ENCODE assay signal across 15 cellular contexts in genomic region chr2:18752667-18753422, GRCh38.
A peak's percentile ranks its signal among the peaks of the same experiment; 100 is the strongest.
DNase-seq lines count a peak whose midpoint lies in the region; ATAC-seq and TF ChIP-seq lines count a peak whose summit lies in the region.
"Had no signal": no experiment of that assay in that cellular context is flagged by ENCODE, and none has a peak within 500 bp of the region (broad histone marks: within the 10 kb centered on the region; RNA-seq: fewer than 3 reads in every experiment).

No MANE protein-coding gene starts in this region.

- H2AK5ac ChIP-seq in trophoblast cell (ENCODE audit: low read length), result no peak overlapping the region

- no peak overlapping the region for H3K4me3 ChIP-seq in epithelial cell of esophagus (ENCODE audit: low read length)
- H3K4me3 ChIP-seq in coronary artery, result no peak overlapping the region
- H3K4me3 ChIP-seq in psoas muscle, result no peak overlapping the region
- H3K4me3 ChIP-seq in trophoblast cell (ENCODE audit: low read depth, low read length), result no peak overlapping the region
- H3K4me3 ChIP-seq: esophagus squamous epithelium had no signal

- no peak overlapping the region for H3K9ac ChIP-seq in trophoblast cell (ENCODE audit: low read length)

- H3K23ac ChIP-seq in trophoblast cell (ENCODE audit: low read length), result no peak overlapping the region

- H3K4me2 ChIP-seq in trophoblast cell (ENCODE audit: low read length), result no peak overlapping the region

- H3K9me3 ChIP-seq in psoas muscle (no peaks in the 10 kb centered on the region), trophoblast cell (ENCODE audit: insufficient read depth, low read depth, low read length) (no peaks in the 10 kb centered on the region)
- H3K9me3 ChIP-seq: esophagus squamous epithelium had no signal

- no peaks in the 10 kb centered on the region for H3K36me3 ChIP-seq in psoas muscle (ENCODE audit: insufficient read depth in 1 of 2, low read depth in 1 of 2)
- no peaks in the 10 kb centered on the region for H3K36me3 ChIP-seq in trophoblast cell (ENCODE audit: control insufficient read depth in 1 of 2, insufficient read depth in 2 of 2, low read length in 2 of 2)
- H3K36me3 ChIP-seq: esophagus squamous epithelium had no signal

- no peak overlapping the region for H3K4ac ChIP-seq in trophoblast cell (ENCODE audit: low read depth, low read length)

- DNase-seq in COLO668 (lab: John Stamatoyannopoulos, UW; ENCODE audit: unreplicated experiment), result peak; percentile 62
- peak; percentile 30 for DNase-seq in HT-29 (ENCODE audit: low spot score)
- peak; percentile 36 for DNase-seq in OCI-M1 (lab: John Stamatoyannopoulos, UW)
- peak; percentile 7 for DNase-seq in epithelial cell of esophagus (ENCODE audit: low read depth)
- DNase-seq in NCI-H2227 treated with DMSO at 0.1 percent for 48 hours (lab: John Stamatoyannopoulos, UW), result no peak
- no peak for DNase-seq in coronary artery (ENCODE audit: low spot score)
- DNase-seq in psoas muscle, result no peak
- no peak for DNase-seq in trophoblast cell
- DNase-seq: activated CD8-positive, alpha-beta T cell treated with anti-CD3 and anti-CD28 coated beads for 36 hours; activated naive CD4-positive, alpha-beta T cell; CD4-positive, alpha-beta memory T cell; central memory CD4-positive, alpha-beta T cell; esophagus squamous epithelium; NCI-H524 had no signal

- H3K18ac ChIP-seq in trophoblast cell (ENCODE audit: low read length), result no peak overlapping the region

- ATAC-seq in psoas muscle, result no peak
- ATAC-seq: activated CD8-positive, alpha-beta T cell treated with anti-CD3 and anti-CD28 coated beads for 36 hours; stimulated activated memory B cell treated with anti-CD40 and anti-IgM and Interleukin-4, amounts not matched to agents 10 μg/mL and 1 μg/mL and 100 μg/mL, for 72 hours had no signal

- no peaks in the 10 kb centered on the region for H3K27me3 ChIP-seq in psoas muscle (ENCODE audit: insufficient read depth in 3 of 3, low read length in 2 of 3)
- no peaks in the 10 kb centered on the region for H3K27me3 ChIP-seq in trophoblast cell (ENCODE audit: insufficient read depth, low read length)
- H3K27me3 ChIP-seq: esophagus squamous epithelium had no signal

- H2AFZ ChIP-seq in trophoblast cell (ENCODE audit: insufficient read depth, low read length, poor library complexity), result no peak overlapping the region

- no peaks in the 10 kb centered on the region for H3K79me2 ChIP-seq in trophoblast cell (ENCODE audit: control insufficient read depth, insufficient read depth, low read length, poor library complexity)

- H2BK12ac ChIP-seq in trophoblast cell (ENCODE audit: low read length), result no peak overlapping the region

- intact Hi-C loops in psoas muscle (cut with DNase I), result loop anchor here (5.0 to 10.0 kb wide), 3 partner anchors 222 to 1109 kb away; no protein-coding TSS in a partner anchor

- H4K8ac ChIP-seq in trophoblast cell (ENCODE audit: low read depth, low read length), result no peak overlapping the region

- H3K14ac ChIP-seq in trophoblast cell (ENCODE audit: low read length), result no peak overlapping the region

- H3K4me1 ChIP-seq in psoas muscle, result peaks cover 23% of the 10 kb centered on the region
- H3K4me1 ChIP-seq in trophoblast cell (ENCODE audit: control insufficient read depth in 1 of 2, insufficient read depth in 2 of 2, low read length in 2 of 2), result no peaks in the 10 kb centered on the region
- H3K4me1 ChIP-seq: esophagus squamous epithelium had no signal

- H3K27ac ChIP-seq in coronary artery, result no peak overlapping the region
- no peak overlapping the region for H3K27ac ChIP-seq in psoas muscle
- no peak overlapping the region for H3K27ac ChIP-seq in trophoblast cell (ENCODE audit: low read depth, low read length)
- H3K27ac ChIP-seq: esophagus squamous epithelium had no signal

- WGBS in psoas muscle, 3 donors, result 65 to 72% (median 67%) methylated on average over 6 of the region's 6 CpGs
- WGBS in trophoblast cell (ENCODE audit: extremely low coverage, insufficient coverage, insufficient read length), result no CpG with 5 or more reads among the region's 6 CpGs

- H2BK120ac ChIP-seq in trophoblast cell (ENCODE audit: insufficient read depth, low read length, poor library complexity), result no peak overlapping the region

- no peak overlapping the region for H4K91ac ChIP-seq in trophoblast cell (ENCODE audit: low read depth, low read length)

- no peak overlapping the region for H2BK5ac ChIP-seq in trophoblast cell (ENCODE audit: low read depth, low read length, poor library complexity)

- TF ChIP-seq CTCF in epithelial cell of esophagus (IDR thresholded peaks at IDR 0.05; ENCODE audit: insufficient read depth, low read depth, low read length, missing control alignments), result no peak
- TF ChIP-seq CTCF in coronary artery (IDR thresholded peaks at IDR 0.05), result no peak
- TF ChIP-seq CTCF in psoas muscle (IDR thresholded peaks at IDR 0.05), result no peak

- H3K79me1 ChIP-seq in trophoblast cell (ENCODE audit: low read length), result no peaks in the 10 kb centered on the region

- H4K12ac ChIP-seq in trophoblast cell (ENCODE audit: low read depth, low read length), result no peak overlapping the region

Comparison
In these comparisons a context has a peak if more than half of its experiments do, and no peak if none do; other contexts are left out.
1. DNase-seq: peak in COLO668 (single experiment), HT-29 (single experiment), OCI-M1 (single experiment) and epithelial cell of esophagus (single experiment); none in NCI-H2227 treated with DMSO at 0.1 percent for 48 hours (single experiment), coronary artery (single experiment), psoas muscle (0 of 2) and trophoblast cell (0 of 2).